Comparison of ENCODE assay signal across 9 cellular contexts in genomic region chr12:52082988-52083637, GRCh38. TPM values are rescaled to one million over a fixed set of nuclear protein-coding genes. Genes with fewer than 3 reads are reported as not detected.
A peak's percentile ranks its signal among the peaks of the same experiment; 100 is the strongest.
DNase-seq lines count a peak whose midpoint lies in the region; ATAC-seq, FAIRE-seq and TF ChIP-seq lines count a peak whose summit lies in the region.
"Had no signal": no experiment of that assay in that cellular context is flagged by ENCODE, and none has a peak within 500 bp of the region (broad histone marks: within the 10 kb centered on the region; RNA-seq: fewer than 3 reads in every experiment).

No MANE protein-coding gene starts in this region.

- no peak for TF ChIP-seq POLR2A in body of pancreas (IDR thresholded peaks at IDR 0.05)

- peak overlapping the region; percentile 22 for H3K4me2 ChIP-seq in keratinocyte (ENCODE audit: control insufficient read depth, extremely low read depth, insufficient read depth, low read depth, low read length)

- TF ChIP-seq CTCF in VCaP (conservative IDR thresholded peaks at IDR 0.05) (peak; percentile 99), body of pancreas (IDR thresholded peaks at IDR 0.05) (peak; percentile 79 to 94 (median 89)), keratinocyte (optimal IDR thresholded peaks at IDR 0.05 in 1 of 3, IDR thresholded peaks at IDR 0.05 in 1 of 3, conservative IDR thresholded peaks at IDR 0.05 in 1 of 3; ENCODE audit: extremely low read depth in 1 of 3, insufficient read depth in 2 of 3, low read length in 3 of 3) (peak; percentile 96 to 98 (median 98))

- H3K9me1 ChIP-seq in keratinocyte (ENCODE audit: control insufficient read depth, extremely low read depth, insufficient read depth, low read length), result no peaks in the 10 kb centered on the region

- H3K4me3 ChIP-seq in body of pancreas, result no peak overlapping the region
- no peak overlapping the region for H3K4me3 ChIP-seq in keratinocyte (ENCODE audit: control insufficient read depth in 2 of 3, extremely low read depth in 1 of 3, insufficient read depth in 2 of 3, low read depth in 1 of 3, low read length in 3 of 3)

- H3K36me3 ChIP-seq in body of pancreas (replicated peaks in 1 of 2; ENCODE audit: insufficient read depth in 1 of 2, low read depth in 2 of 2), result peaks cover 0 to 2% of the 10 kb centered on the region in 2 donors
- no peaks in the 10 kb centered on the region for H3K36me3 ChIP-seq in keratinocyte (ENCODE audit: control insufficient read depth in 2 of 2, extremely low read depth in 1 of 2, insufficient read depth in 2 of 2, low read length in 2 of 2)

- H3K9me3 ChIP-seq in body of pancreas (no peaks in the 10 kb centered on the region), keratinocyte (ENCODE audit: control insufficient read depth, low read depth, low read length) (no peaks in the 10 kb centered on the region)

- peaks cover 3% of the 10 kb centered on the region for H4K20me1 ChIP-seq in keratinocyte (ENCODE audit: control insufficient read depth, extremely low read depth, insufficient read depth, low read length)

- dilution Hi-C loops in keratinocyte (cut with MboI; ENCODE audit: extremely low pct_ligation_motif_present, low sequenced_read_pairs), result no loop called here

- no peak overlapping the region for H3K9ac ChIP-seq in keratinocyte (ENCODE audit: control insufficient read depth, extremely low read depth, insufficient read depth, low read length)

- peak; percentile 78 for FAIRE-seq in keratinocyte (lab: Jason Lieb, UNC)
- FAIRE-seq: A204.1 had no signal

- H2AFZ ChIP-seq in keratinocyte (ENCODE audit: control insufficient read depth, low read length), result no peak overlapping the region

- WGBS in body of pancreas, 2 donors, result 31 to 36% methylated on average over 8 to 11 of the region's 11 CpGs

- peak overlapping the region; percentile 95 for H3K27ac ChIP-seq in VCaP
- peak overlapping the region in 1 of 4 donors; percentile 46 for H3K27ac ChIP-seq in body of pancreas
- H3K27ac ChIP-seq in keratinocyte (ENCODE audit: control insufficient read depth, insufficient read depth, low read length), result no peak overlapping the region

- peaks cover under 1% of the 10 kb centered on the region for H3K79me2 ChIP-seq in keratinocyte (ENCODE audit: control insufficient read depth, insufficient read depth, low read length)

- DNase-seq in DMS 273 (lab: John Stamatoyannopoulos, UW; ENCODE audit: unreplicated experiment) (peak; percentile 75), DMS 273 treated with DMSO at 0.1 percent for 48 hours (lab: John Stamatoyannopoulos, UW) (no peak), NCI-H1105 (lab: John Stamatoyannopoulos, UW) (peak; percentile 13), body of pancreas (peak; percentile 36 to 58 (median 48)), keratinocyte (ENCODE audit: low read depth, low spot score) (no peak), middle frontal gyrus (ENCODE audit: extremely low spot score, low spot score) (no peak)
- DNase-seq in stimulated activated CD4-positive, alpha-beta T cell treated with anti-CD3 and anti-CD28 coated beads, Interleukin-2, amount 100 ng/mL, for 24 hours, result peak; percentile 74 to 75

- intact Hi-C loops in body of pancreas (cut with DNase I), result loop anchor here (5.0 kb wide), 2 partner anchors 39 to 56 kb away; no protein-coding TSS in a partner anchor

- H3K4me1 ChIP-seq in body of pancreas (no peaks in the 10 kb centered on the region), keratinocyte (ENCODE audit: control insufficient read depth, extremely low read depth, insufficient read depth, low read length) (no peaks in the 10 kb centered on the region)

- peak; percentile 62 for ATAC-seq in body of pancreas

- no peaks in the 10 kb centered on the region for H3K27me3 ChIP-seq in body of pancreas
- H3K27me3 ChIP-seq in keratinocyte (ENCODE audit: control insufficient read depth, extremely low read depth, insufficient read depth, low read length), result peaks cover 16% of the 10 kb centered on the region

RNA-seq across cellular contexts. Expression of gene SMIM41, which starts 3.6 kb away (rescaled TPM):
- total RNA-seq in body of pancreas, result under 1 TPM; 0.26 to 0.66 TPM
- polyA plus RNA-seq in keratinocyte, result not detected in 3 replicates
- polyA plus RNA-seq in keratinocyte (2011; ENCODE audit: low read depth), result not detected
- not detected in 2 replicates for polyA plus RNA-seq in keratinocyte (2011; cell fraction: cytosol; rRNA removed)
- not detected in 2 replicates for polyA plus RNA-seq in keratinocyte (2011; cell fraction: nucleus; rRNA removed)
- not detected in 2 replicates for polyA plus RNA-seq in keratinocyte (2012; ENCODE audit: low replicate concordance)
- not detected in 3 replicates for polyA minus RNA-seq in keratinocyte
- not detected for polyA minus RNA-seq in keratinocyte (2011; cell fraction: cytosol; rRNA and poly(A)+ RNA removed)
- polyA minus RNA-seq in keratinocyte (2011; cell fraction: nucleus; rRNA and poly(A)+ RNA removed), result not detected in 2 replicates

RNA-seq across cellular contexts. Expression of gene ATG101, which starts 13.3 kb away (rescaled TPM):
- 10 to 100 TPM; 25.7 to 25.9 TPM for total RNA-seq in body of pancreas
- 62.7 to 74.7 TPM (median 73.9 TPM) in 3 replicates for polyA plus RNA-seq in keratinocyte
- 30.9 TPM for polyA plus RNA-seq in keratinocyte (2011; ENCODE audit: low read depth)
- polyA plus RNA-seq in keratinocyte (2011; cell fraction: cytosol; rRNA removed), result 35.6 and 61.0 TPM in 2 replicates
- 47.2 and 55.1 TPM in 2 replicates for polyA plus RNA-seq in keratinocyte (2011; cell fraction: nucleus; rRNA removed)
- polyA plus RNA-seq in keratinocyte (2012; ENCODE audit: low replicate concordance), result 60.2 and 62.9 TPM in 2 replicates
- 40.1 to 101 TPM (median 51.2 TPM) in 3 replicates for polyA minus RNA-seq in keratinocyte
- 32.6 TPM for polyA minus RNA-seq in keratinocyte (2011; cell fraction: cytosol; rRNA and poly(A)+ RNA removed)
- polyA minus RNA-seq in keratinocyte (2011; cell fraction: nucleus; rRNA and poly(A)+ RNA removed), result 18.0 and 19.2 TPM in 2 replicates

RNA-seq across cellular contexts. Expression of gene NR4A1, which starts 31.9 kb away (rescaled TPM):
- 100 to 1,000 TPM in 1 of 2 donors, 10 to 100 TPM in 1; 36.6 to 253 TPM for total RNA-seq in body of pancreas
- 0.69 to 7.8 TPM (median 3.9 TPM) in 3 replicates for polyA plus RNA-seq in keratinocyte
- polyA plus RNA-seq in keratinocyte (2011; ENCODE audit: low read depth), result 0.72 TPM
- 1.0 and 2.7 TPM in 2 replicates for polyA plus RNA-seq in keratinocyte (2011; cell fraction: cytosol; rRNA removed)
- polyA plus RNA-seq in keratinocyte (2011; cell fraction: nucleus; rRNA removed), result 54.7 and 94.3 TPM in 2 replicates
- polyA plus RNA-seq in keratinocyte (2012; ENCODE audit: low replicate concordance), result 0.70 and 5.4 TPM in 2 replicates
- 0.95 to 9.3 TPM (median 5.6 TPM) in 3 replicates for polyA minus RNA-seq in keratinocyte
- polyA minus RNA-seq in keratinocyte (2011; cell fraction: cytosol; rRNA and poly(A)+ RNA removed), result 7.7 TPM
- 45.2 and 46.1 TPM in 2 replicates for polyA minus RNA-seq in keratinocyte (2011; cell fraction: nucleus; rRNA and poly(A)+ RNA removed)

Comparison
In these comparisons a context has a peak if more than half of its experiments do, and no peak if none do; other contexts are left out.
1. DNase-seq: peak in DMS 273 (single experiment), NCI-H1105 (single experiment), body of pancreas (4 of 4) and stimulated activated CD4-positive, alpha-beta T cell treated with anti-CD3 and anti-CD28 coated beads, Interleukin-2, amount 100 ng/mL, for 24 hours (2 of 2); none in DMS 273 treated with DMSO at 0.1 percent for 48 hours (single experiment), keratinocyte (single experiment) and middle frontal gyrus (single experiment).
2. Peak in every context shown above with its lines, with median percentiles within 50 percentile points of each other: CTCF ChIP-seq.